In genomic region chr14:64823305-64823985, GRCh38 we compare ENCODE assay signal across 8 cellular contexts. TPM values are rescaled to one million over a fixed set of nuclear protein-coding genes. Genes with fewer than 3 reads are reported as not detected.
DNase-seq lines count a peak whose midpoint lies in the region; ATAC-seq and TF ChIP-seq lines count a peak whose summit lies in the region.

No MANE protein-coding gene starts in this region.

- no peak overlapping the region for H3K4me2 ChIP-seq in trophoblast cell (ENCODE audit: low read length)

- TF ChIP-seq POLR2A in gastroesophageal sphincter (IDR thresholded peaks at IDR 0.05): no peak
- no peak for TF ChIP-seq POLR2A in tibial nerve (IDR thresholded peaks at IDR 0.05)

- H4K91ac ChIP-seq in trophoblast cell (ENCODE audit: low read depth, low read length): no peak overlapping the region

- H3K27ac ChIP-seq in gastroesophageal sphincter (no peak overlapping the region), trophoblast cell (ENCODE audit: low read depth, low read length) (no peak overlapping the region), tibial nerve (no peak overlapping the region)

- peak; percentile 71 for ATAC-seq in GM18867 (IDR thresholded peaks at IDR 0.05; ENCODE audit: unreplicated experiment)
- peak; percentile 92 for ATAC-seq in gastroesophageal sphincter

- H3K79me2 ChIP-seq in trophoblast cell (ENCODE audit: control insufficient read depth, insufficient read depth, low read length, poor library complexity): no peaks in the 10 kb centered on the region

- no peak overlapping the region for H3K4ac ChIP-seq in trophoblast cell (ENCODE audit: low read depth, low read length)

- H2BK120ac ChIP-seq in trophoblast cell (ENCODE audit: insufficient read depth, low read length, poor library complexity): no peak overlapping the region

- no peak overlapping the region for H3K9ac ChIP-seq in trophoblast cell (ENCODE audit: low read length)

- TF ChIP-seq CTCF in LNCaP clone FGC (IDR thresholded peaks at IDR 0.05; ENCODE audit: control insufficient read depth, extremely low read depth, insufficient read depth) (peak; percentile 94), gastroesophageal sphincter (IDR thresholded peaks at IDR 0.05) (peak in 3 of 4 experiments; percentile 78 to 89 (median 81)), tibial nerve (IDR thresholded peaks at IDR 0.05) (peak; percentile 61 to 87 (median 78))

- H3K4me3 ChIP-seq in LNCaP clone FGC (ENCODE audit: low read depth, low read length) (no peak overlapping the region), gastroesophageal sphincter (no peak overlapping the region), trophoblast cell (ENCODE audit: low read depth, low read length) (no peak overlapping the region), tibial nerve (no peak overlapping the region)

- H2AK5ac ChIP-seq in trophoblast cell (ENCODE audit: low read length): no peak overlapping the region

- H3K18ac ChIP-seq in trophoblast cell (ENCODE audit: low read length): no peak overlapping the region

- no peak overlapping the region for H4K8ac ChIP-seq in trophoblast cell (ENCODE audit: low read depth, low read length)

- in situ Hi-C loops in ACHN (cut with HindIII; ENCODE audit: low pct_ligation_motif_present, low pct_unique_long_range_greater_than_20kb, low sequenced_read_pairs): no loop called here
- in situ Hi-C loops in SK-MEL-5 (cut with HindIII; ENCODE audit: low pct_unique_long_range_greater_than_20kb, low sequenced_read_pairs): no loop called here

- no peaks in the 10 kb centered on the region for H3K27me3 ChIP-seq in gastroesophageal sphincter
- no peaks in the 10 kb centered on the region for H3K27me3 ChIP-seq in trophoblast cell (ENCODE audit: insufficient read depth, low read length)
- no peaks in the 10 kb centered on the region for H3K27me3 ChIP-seq in tibial nerve

- peak; percentile 69 for DNase-seq in ACHN
- peak; percentile 21 for DNase-seq in LNCaP clone FGC (ENCODE audit: low read depth)
- DNase-seq in SK-MEL-5 (ENCODE audit: low read depth, low spot score): peak; percentile 69
- DNase-seq in activated gamma-delta T cell treated with Interleukin-2 at 50 U/mL for 16 hours: peak; percentile 58
- DNase-seq in trophoblast cell: peak; percentile 38 to 68
- DNase-seq in tibial nerve (ENCODE audit: low spot score in 2 of 2): peak; percentile 42 to 50

- no peak overlapping the region for H4K12ac ChIP-seq in trophoblast cell (ENCODE audit: low read depth, low read length)

- H3K79me1 ChIP-seq in trophoblast cell (ENCODE audit: low read length): no peaks in the 10 kb centered on the region

- TF ChIP-seq EP300 in gastroesophageal sphincter (IDR thresholded peaks at IDR 0.05) (no peak), tibial nerve (IDR thresholded peaks at IDR 0.05) (no peak)

- H3K14ac ChIP-seq in trophoblast cell (ENCODE audit: low read length): no peak overlapping the region

- H2AFZ ChIP-seq in trophoblast cell (ENCODE audit: insufficient read depth, low read length, poor library complexity): peak overlapping the region; percentile 58

- H3K9me3 ChIP-seq in gastroesophageal sphincter: no peaks in the 10 kb centered on the region
- H3K9me3 ChIP-seq in trophoblast cell (ENCODE audit: insufficient read depth, low read depth, low read length): no peaks in the 10 kb centered on the region
- no peaks in the 10 kb centered on the region for H3K9me3 ChIP-seq in tibial nerve

- H3K23ac ChIP-seq in trophoblast cell (ENCODE audit: low read length): no peak overlapping the region

- H2BK12ac ChIP-seq in trophoblast cell (ENCODE audit: low read length): no peak overlapping the region

- no peak overlapping the region for H2BK5ac ChIP-seq in trophoblast cell (ENCODE audit: low read depth, low read length, poor library complexity)

- H3K4me1 ChIP-seq in gastroesophageal sphincter (peaks cover 0 to 7% (median 0%) of the 10 kb centered on the region in 3 donors), trophoblast cell (ENCODE audit: control insufficient read depth in 1 of 2, insufficient read depth in 2 of 2, low read length in 2 of 2) (no peaks in the 10 kb centered on the region), tibial nerve (peaks cover 0 to 7% (median 0%) of the 10 kb centered on the region in 4 donors)

- WGBS in gastroesophageal sphincter (ENCODE audit: low coverage in 1 of 2), 2 donors: 28 to 60% methylated on average over 1 to 5 of the region's 20 CpGs
- no CpG with 5 or more reads among the region's 20 CpGs for WGBS in trophoblast cell (ENCODE audit: extremely low coverage, insufficient coverage, insufficient read length)
- 31 to 32% methylated on average over 19 of the region's 20 CpGs for WGBS in tibial nerve, 2 donors

- H3K36me3 ChIP-seq in gastroesophageal sphincter (no peaks in the 10 kb centered on the region), trophoblast cell (ENCODE audit: control insufficient read depth in 1 of 2, insufficient read depth in 2 of 2, low read length in 2 of 2) (no peaks in the 10 kb centered on the region), tibial nerve (no peaks in the 10 kb centered on the region)

RNA-seq across cellular contexts. Expression of gene SPTB, which starts 56.3 kb away (rescaled TPM):
- total RNA-seq in SK-MEL-5 (2014; rRNA removed; shearing (Covaris generic)): 0.05 TPM in 1 of 2 replicates, not detected in the other
- polyA plus RNA-seq in SK-MEL-5 (2015; cell fraction: cytosol; rRNA removed): 0.01 TPM in 1 of 2 replicates, not detected in the other
- not detected in 2 replicates for polyA plus RNA-seq in SK-MEL-5 (2015; cell fraction: nucleus; rRNA removed)
- total RNA-seq in gastroesophageal sphincter (1 to 10 TPM in 2 of 4 donors, under 1 TPM in 2; 0.62 to 3.1 (median 1.0) TPM), tibial nerve (10 to 100 TPM in 2 of 4 donors, 1 to 10 TPM in 2; 4.5 to 12.6 (median 9.2) TPM)
- 0.03 and 0.04 TPM in 2 replicates for polyA plus RNA-seq in trophoblast cell (2013)
